In genomic region chr6:17116090-17116387, GRCh38 we compare ENCODE assay signal across 2 cellular contexts.
TF ChIP-seq lines count a peak whose summit lies in the region.

No MANE protein-coding gene starts in this region.

TF ChIP-seq in SK-N-SH, 30 proteins besides CTCF, POLR2A, EP300 and RAD21 (continued from another document):
- TF ChIP-seq TCF12 (IDR thresholded peaks at IDR 0.05) (0 out of 2 replicates have a peak, but pooled peaks have one; percentile 1), SMC3 (IDR thresholded peaks at IDR 0.05; ENCODE audit: low read depth, low read length) (no peak), GATA2 (CRISPR knock-in tag; IDR thresholded peaks at IDR 0.05) (no peak)
TF ChIP-seq in SK-N-SH: peak in this region for 1.

TF ChIP-seq in SK-N-SH treated with all-trans-retinoic acid at 6 μM for 48 hours, 23 proteins besides CTCF, POLR2A, EP300 and RAD21 (continued from another document):
- TF ChIP-seq TSHZ2 (CRISPR knock-in tag; IDR thresholded peaks at IDR 0.05): no peak
- TF ChIP-seq ZNF565 (CRISPR knock-in tag; conservative IDR thresholded peaks at IDR 0.05; ENCODE audit: low read depth): no peak
- TF ChIP-seq PATZ1 (CRISPR knock-in tag; IDR thresholded peaks at IDR 0.05; ENCODE audit: borderline replicate concordance): no peak
- TF ChIP-seq GLIS3 (CRISPR knock-in tag; IDR thresholded peaks at IDR 0.05): no peak
- no peak for TF ChIP-seq ZFP3 (CRISPR knock-in tag; IDR thresholded peaks at IDR 0.05)
- TF ChIP-seq OSR1 (CRISPR knock-in tag; IDR thresholded peaks at IDR 0.05): no peak
- no peak for TF ChIP-seq PPARA (CRISPR knock-in tag; IDR thresholded peaks at IDR 0.05; ENCODE audit: borderline replicate concordance)
- no peak for TF ChIP-seq CSDC2 (CRISPR knock-in tag; IDR thresholded peaks at IDR 0.05)
- TF ChIP-seq ISL1 (CRISPR knock-in tag; IDR thresholded peaks at IDR 0.05): no peak
- TF ChIP-seq ZFP30 (CRISPR knock-in tag; IDR thresholded peaks at IDR 0.05): no peak
- TF ChIP-seq BACH2 (CRISPR knock-in tag; IDR thresholded peaks at IDR 0.05; ENCODE audit: borderline replicate concordance): no peak
- TF ChIP-seq CREB5 (CRISPR knock-in tag; IDR thresholded peaks at IDR 0.05; ENCODE audit: low read depth): no peak
- TF ChIP-seq TOX (CRISPR knock-in tag; IDR thresholded peaks at IDR 0.05; ENCODE audit: borderline replicate concordance): no peak
